Comparison of ENCODE assay signal across 1 cellular context in genomic region chr21:29323189-29323588, GRCh38.
TF ChIP-seq lines count a peak whose summit lies in the region.

No MANE protein-coding gene starts in this region.

TF ChIP-seq in HepG2, 621 proteins besides CTCF, POLR2A, EP300 and RAD21:
- TF ChIP-seq HNF4A (CRISPR knock-in tag; IDR thresholded peaks at IDR 0.05) (0 out of 2 replicates have a peak, but pooled peaks have one; percentile 18), RARG (CRISPR knock-in tag; IDR thresholded peaks at IDR 0.05; ENCODE audit: low read depth) (no peak)
